ENCODE assay signal across 19 cellular contexts in genomic region chr10:108052981-108053380, GRCh38.
"Had no signal": no experiment of that assay in that cellular context is flagged by ENCODE, and none has a peak within 500 bp of the region (broad histone marks: within the 10 kb centered on the region; RNA-seq: fewer than 3 reads in every experiment).

No MANE protein-coding gene starts in this region.

- H3K36me3 ChIP-seq: spleen, transverse colon had no signal

- DNase-seq: activated CD4-positive, alpha-beta T cell treated with anti-CD3 and anti-CD28 coated beads, Interleukin-2, amount 50 U/mL, for 1 hour; activated CD4-positive, CD25-positive, alpha-beta regulatory T cell; activated naive CD4-positive, alpha-beta T cell treated with anti-CD3 and anti-CD28 coated beads for 36 hours; activated T-cell treated with anti-CD3 and anti-CD28 coated beads for 4 hours; foreskin keratinocyte; immature natural killer cell; occipital lobe; psoas muscle; spleen; stimulated activated CD4-positive, alpha-beta T cell treated with anti-CD3 and anti-CD28 coated beads, Interleukin-2, amount 100 ng/mL, for 24 hours; stimulated activated naive CD4-positive, alpha-beta T cell; substantia nigra; transverse colon had no signal

- ATAC-seq: activated T-helper 17 cell treated with anti-CD3 and anti-CD28 coated beads, Interleukin-2, amount 50 U/mL, for 72 hours; esophagus mucosa; foreskin keratinocyte; natural killer cell treated with Interleukin-12 subunit alpha and Interleukin-12 subunit beta and Interleukin-15 and Interleukin-18, amount 100 ng/mL, for 72 hours; psoas muscle; sciatic nerve had no signal

- H3K4me1 ChIP-seq: foreskin keratinocyte, psoas muscle, spleen had no signal

- H3K4me1 Mint-ChIP-seq: activated T-helper 17 cell treated with anti-CD3 and anti-CD28 coated beads, Interleukin-2, amount 50 U/mL, for 72 hours; immature natural killer cell had no signal

- FAIRE-seq: TTC549 had no signal

- H3K4me3 Mint-ChIP-seq: activated naive CD4-positive, alpha-beta T cell treated with anti-CD3 and anti-CD28 coated beads for 36 hours; activated T-helper 17 cell treated with anti-CD3 and anti-CD28 coated beads, Interleukin-2, amount 50 U/mL, for 72 hours; dendritic cell treated with granulocyte-macrophage colony-stimulating factor and Interleukin-4, amounts not matched to agents 40 ng/mL and 50 ng/mL, for 4 days; immature natural killer cell; natural killer cell treated with Interleukin-12 subunit alpha and Interleukin-12 subunit beta and Interleukin-15 and Interleukin-18, amount 100 ng/mL, for 72 hours had no signal

- H3K4me3 ChIP-seq: psoas muscle, spleen, transverse colon had no signal

- H3K27ac Mint-ChIP-seq: activated naive CD4-positive, alpha-beta T cell treated with anti-CD3 and anti-CD28 coated beads for 36 hours; activated T-helper 17 cell treated with anti-CD3 and anti-CD28 coated beads, Interleukin-2, amount 50 U/mL, for 72 hours; dendritic cell treated with granulocyte-macrophage colony-stimulating factor and Interleukin-4, amounts not matched to agents 40 ng/mL and 50 ng/mL, for 4 days; immature natural killer cell; natural killer cell treated with Interleukin-12 subunit alpha and Interleukin-12 subunit beta and Interleukin-15 and Interleukin-18, amount 100 ng/mL, for 72 hours had no signal

- H3K27ac ChIP-seq: foreskin keratinocyte, psoas muscle, spleen, transverse colon had no signal

- H3K36me3 Mint-ChIP-seq: immature natural killer cell; natural killer cell treated with Interleukin-12 subunit alpha and Interleukin-12 subunit beta and Interleukin-15 and Interleukin-18, amount 100 ng/mL, for 72 hours had no signal

- H3K27me3 ChIP-seq: foreskin keratinocyte, spleen, transverse colon had no signal

- H3K27me3 Mint-ChIP-seq: activated T-helper 17 cell treated with anti-CD3 and anti-CD28 coated beads, Interleukin-2, amount 50 U/mL, for 72 hours; dendritic cell treated with granulocyte-macrophage colony-stimulating factor and Interleukin-4, amounts not matched to agents 40 ng/mL and 50 ng/mL, for 4 days; natural killer cell treated with Interleukin-12 subunit alpha and Interleukin-12 subunit beta and Interleukin-15 and Interleukin-18, amount 100 ng/mL, for 72 hours had no signal

- H3K9me3 ChIP-seq: psoas muscle, spleen, transverse colon had no signal
